In the genomic region with DNA sequence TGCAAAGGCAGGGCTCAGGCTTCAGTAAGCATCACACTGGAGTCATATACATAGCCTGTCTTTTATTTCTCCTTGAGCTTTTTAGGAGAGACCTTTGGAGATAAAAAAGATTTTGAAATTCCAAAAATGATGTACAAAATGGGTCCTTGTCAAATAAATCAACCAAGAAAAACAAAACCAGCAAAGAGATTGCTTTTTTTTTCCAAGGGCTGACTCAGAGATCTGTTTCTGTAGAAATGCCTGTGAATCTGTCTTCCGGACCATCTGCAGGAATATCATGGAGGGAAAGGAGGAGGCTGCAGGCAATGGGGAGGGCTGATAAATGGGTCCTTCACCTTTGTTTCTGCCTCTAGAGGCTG, we compare ENCODE assay signal across 22 cellular contexts.
DNase-seq lines count a peak whose midpoint lies in the region; TF ChIP-seq lines count a peak whose summit lies in the region.
"Had no signal": no experiment of that assay in that cellular context is flagged by ENCODE, and none has a peak within 500 bp of the region (broad histone marks: within the 10 kb centered on the region; RNA-seq: fewer than 3 reads in every experiment).

No MANE protein-coding gene starts in this region.

- H4K8ac ChIP-seq in neuronal stem cell (ENCODE audit: low read depth, low read length), result no peak overlapping the region

- TF ChIP-seq POLR2A in suprapubic skin (IDR thresholded peaks at IDR 0.05), result no peak

- peaks cover 25% of the 10 kb centered on the region for H3K4me1 ChIP-seq in adipocyte (ENCODE audit: control insufficient read depth, insufficient read depth, low read length)
- H3K4me1 ChIP-seq in mesodermal cell (ENCODE audit: control insufficient read depth, insufficient read depth, low read length, poor library complexity, severe bottlenecking), result peaks cover 8% of the 10 kb centered on the region
- peaks cover 0 to 2% of the 10 kb centered on the region in 2 donors for H3K4me1 ChIP-seq in neuronal stem cell (ENCODE audit: control insufficient read depth in 2 of 2, insufficient read depth in 1 of 2, low read depth in 1 of 2, low read length in 2 of 2)
- peaks cover 15% of the 10 kb centered on the region for H3K4me1 ChIP-seq in suprapubic skin
- H3K4me1 ChIP-seq: BLaER1, lower lobe of right lung, right lobe of liver had no signal

- H3K27me3 ChIP-seq in adipocyte (replicated peaks; ENCODE audit: control insufficient read depth, insufficient read depth, low read length), result no peaks in the 10 kb centered on the region
- H3K27me3 ChIP-seq in neuronal stem cell (ENCODE audit: control insufficient read depth in 3 of 3, insufficient read depth in 3 of 3, low read depth in 1 of 3, low read length in 3 of 3), result peaks cover 0 to 2% (median 0%) of the 10 kb centered on the region in 3 experiments
- no peaks in the 10 kb centered on the region for H3K27me3 ChIP-seq in suprapubic skin
- H3K27me3 ChIP-seq: BLaER1, body of pancreas, ovary, right lobe of liver had no signal

- H2AK5ac ChIP-seq in neuronal stem cell (ENCODE audit: low read depth, low read length), result no peak overlapping the region

- TF ChIP-seq CTCF in type B pancreatic cell (conservative IDR thresholded peaks at IDR 0.05) (no peak), suprapubic skin (IDR thresholded peaks at IDR 0.05) (no peak)

- H2AFZ ChIP-seq in neuronal stem cell (ENCODE audit: low read length), result no peak overlapping the region

- no peak overlapping the region for H3K4ac ChIP-seq in neuronal stem cell (ENCODE audit: low read length)

- H3K27ac ChIP-seq in mesodermal cell (ENCODE audit: low read depth, low read length, severe bottlenecking) (peak overlapping the region; percentile 39), neuronal stem cell (replicated peaks; ENCODE audit: low read length) (no peak overlapping the region), suprapubic skin (no peak overlapping the region)
- H3K27ac ChIP-seq: BLaER1, body of pancreas, lower lobe of right lung, ovary, right lobe of liver had no signal

- no peak overlapping the region for H3K14ac ChIP-seq in neuronal stem cell (ENCODE audit: low read length)

- H3K18ac ChIP-seq in neuronal stem cell (ENCODE audit: low read length), result no peak overlapping the region

- H3K9ac ChIP-seq in adipocyte (ENCODE audit: low read length) (peak overlapping the region; percentile 35), neuronal stem cell (ENCODE audit: low read depth, low read length, poor library complexity) (no peak overlapping the region)
- H3K9ac ChIP-seq: BLaER1 had no signal

- peaks cover 3% of the 10 kb centered on the region for H3K9me3 Mint-ChIP-seq in type B pancreatic cell
- H3K9me3 Mint-ChIP-seq: activated naive CD4-positive, alpha-beta T cell treated with anti-CD3 and anti-CD28 coated beads, Interleukin-2, amount 50 U/mL, for 72 hours; activated T-cell treated with anti-CD3 and anti-CD28 coated beads, Interleukin-2, amount 50 U/mL, for 72 hours had no signal

- H3K4me3 Mint-ChIP-seq in type B pancreatic cell, result peak overlapping the region; percentile 29
- H3K4me3 Mint-ChIP-seq: activated T-cell treated with anti-CD3 and anti-CD28 coated beads, Interleukin-2, amount 50 U/mL, for 72 hours; IgD-negative memory B cell had no signal

- no peak overlapping the region for H3K4me2 ChIP-seq in neuronal stem cell (ENCODE audit: insufficient read depth, low read length, poor library complexity, severe bottlenecking)
- H3K4me2 ChIP-seq: BLaER1 had no signal

- peak; percentile 27 for DNase-seq in Daoy (ENCODE audit: low read depth)
- peak; percentile 44 for DNase-seq in adipocyte (ENCODE audit: low read depth)
- DNase-seq in type B pancreatic cell (ENCODE audit: extremely low spot score, unreplicated experiment), result no peak
- DNase-seq in AML-193 (lab: John Stamatoyannopoulos, UW), result no peak
- DNase-seq in neuronal stem cell (ENCODE audit: low spot score), result no peak
- no peak for DNase-seq in suprapubic skin (ENCODE audit: low spot score in 2 of 2)
- DNase-seq: activated T-cell treated with anti-CD3 and anti-CD28 coated beads, Interleukin-2, amount 50 U/mL, for 72 hours; body of pancreas; cortex of kidney; GF-D8; hippocampal formation; lower lobe of right lung; NCI-H1436 treated with DMSO at 0.1 percent for 48 hours; NCI-H524 treated with DMSO at 0.1 percent for 48 hours; ovary; right lobe of liver; T-helper 9 cell had no signal

- peaks cover 13% of the 10 kb centered on the region for H3K36me3 ChIP-seq in adipocyte (ENCODE audit: control insufficient read depth, insufficient read depth, low read length, severe bottlenecking)
- H3K36me3 ChIP-seq in mesodermal cell (ENCODE audit: control insufficient read depth, insufficient read depth, low read length), result no peaks in the 10 kb centered on the region
- H3K36me3 ChIP-seq in neuronal stem cell (replicated peaks in 1 of 2; ENCODE audit: control insufficient read depth in 2 of 2, insufficient read depth in 2 of 2, low read length in 2 of 2), result no peaks in the 10 kb centered on the region
- H3K36me3 ChIP-seq in suprapubic skin, result no peaks in the 10 kb centered on the region
- H3K36me3 ChIP-seq: BLaER1, lower lobe of right lung, ovary, right lobe of liver had no signal

- H3K27me3 Mint-ChIP-seq in type B pancreatic cell, result peaks cover 7% of the 10 kb centered on the region

- no peak overlapping the region for H3K4me3 ChIP-seq in adipocyte (ENCODE audit: low read length)
- H3K4me3 ChIP-seq in mesodermal cell (ENCODE audit: extremely low read depth, insufficient read depth, low read length, poor library complexity, severe bottlenecking), result no peak overlapping the region
- H3K4me3 ChIP-seq in neuronal stem cell (ENCODE audit: low read length in 2 of 2), result no peak overlapping the region
- H3K4me3 ChIP-seq in suprapubic skin, result no peak overlapping the region
- H3K4me3 ChIP-seq: BLaER1, body of pancreas, GM12878, lower lobe of right lung, ovary, right lobe of liver had no signal

- no peak overlapping the region for H3K23ac ChIP-seq in neuronal stem cell (ENCODE audit: low read depth, low read length, poor library complexity)

- H3K4me1 Mint-ChIP-seq in type B pancreatic cell (ENCODE audit: unreplicated experiment), result peaks cover 38% of the 10 kb centered on the region
- H3K4me1 Mint-ChIP-seq: IgD-negative memory B cell had no signal

- H3K79me1 ChIP-seq in neuronal stem cell (ENCODE audit: low read depth, low read length), result no peaks in the 10 kb centered on the region

- 91% methylated on average over 1 of the region's 1 CpG; no CpG with 5 or more reads in 1 of the 2 experiments for WGBS in mesodermal cell (ENCODE audit: insufficient coverage in 2 of 2), 2 experiments
- WGBS in neuronal stem cell (ENCODE audit: extremely low coverage in 2 of 2, insufficient read length in 2 of 2, insufficient replicate concordance in 1 of 2), 2 donors, result no CpG with 5 or more reads among the region's 1 CpG
- WGBS in suprapubic skin, result 65% methylated on average over 1 of the region's 1 CpG

- no peak overlapping the region for H2BK120ac ChIP-seq in neuronal stem cell (ENCODE audit: low read depth, low read length)

- TF ChIP-seq EP300 in suprapubic skin (IDR thresholded peaks at IDR 0.05), result no peak

- H2BK15ac ChIP-seq in neuronal stem cell (ENCODE audit: low read length), result no peak overlapping the region

- H4K91ac ChIP-seq in neuronal stem cell (ENCODE audit: low read depth, low read length, poor library complexity), result no peak overlapping the region

- H3K27ac Mint-ChIP-seq in type B pancreatic cell, result peak overlapping the region; percentile 40
- H3K27ac Mint-ChIP-seq: activated naive CD4-positive, alpha-beta T cell treated with anti-CD3 and anti-CD28 coated beads, Interleukin-2, amount 50 U/mL, for 72 hours; activated T-cell treated with anti-CD3 and anti-CD28 coated beads, Interleukin-2, amount 50 U/mL, for 72 hours; IgD-negative memory B cell had no signal

- peaks cover 3% of the 10 kb centered on the region for H3K36me3 Mint-ChIP-seq in type B pancreatic cell
- H3K36me3 Mint-ChIP-seq: activated naive CD4-positive, alpha-beta T cell treated with anti-CD3 and anti-CD28 coated beads, Interleukin-2, amount 50 U/mL, for 72 hours; IgD-negative memory B cell had no signal

- H2BK12ac ChIP-seq in neuronal stem cell (ENCODE audit: low read length), result no peak overlapping the region

- H3K9me3 ChIP-seq in adipocyte (ENCODE audit: control insufficient read depth, low read length) (no peaks in the 10 kb centered on the region), mesodermal cell (ENCODE audit: control insufficient read depth, low read length) (no peaks in the 10 kb centered on the region), neuronal stem cell (replicated peaks in 1 of 2; ENCODE audit: control insufficient read depth in 2 of 2, insufficient read depth in 1 of 2, low read depth in 1 of 2, low read length in 2 of 2) (no peaks in the 10 kb centered on the region), suprapubic skin (no peaks in the 10 kb centered on the region)
- H3K9me3 ChIP-seq: BLaER1, body of pancreas, lower lobe of right lung, ovary, right lobe of liver had no signal

- no peak overlapping the region for H2BK5ac ChIP-seq in neuronal stem cell (ENCODE audit: low read length)

Comparison
In these comparisons a context has a peak if more than half of its experiments do, and no peak if none do; other contexts are left out.
1. DNase-seq: peak in Daoy (single experiment) and adipocyte (single experiment); none in type B pancreatic cell (single experiment), AML-193 (0 of 2), neuronal stem cell (single experiment) and suprapubic skin (0 of 2).